In genomic region chr3:127735767-127736693, GRCh38 we compare ENCODE assay signal across 8 cellular contexts.
DNase-seq lines count a peak whose midpoint lies in the region; ATAC-seq and TF ChIP-seq lines count a peak whose summit lies in the region.

No MANE protein-coding gene starts in this region.

- H3K79me2 ChIP-seq in PC-3 (ENCODE audit: low read length) = peaks cover 16% of the 10 kb centered on the region

- no peak for TF ChIP-seq POLR2A in gastrocnemius medialis (IDR thresholded peaks at IDR 0.05)

- DNase-seq in NCI-H2171 treated with DMSO at 0.1 percent for 48 hours (lab: John Stamatoyannopoulos, UW) (peak; percentile 24), NCI-H2171 (lab: John Stamatoyannopoulos, UW) (no peak), PC-3 (peak; percentile 54), fibroblast of villous mesenchyme (ENCODE audit: low read depth) (peak; percentile 83), gastrocnemius medialis (peak in 1 of 2 donors; percentile 26), cerebellar nuclear complex (lab: John Stamatoyannopoulos, UW) (no peak)
- DNase-seq in stimulated activated naive CD4-positive, alpha-beta T cell treated with Interleukin-2 at 50 U/mL for 16 hours (lab: John Stamatoyannopoulos, UW) = no peak

- H3K27ac ChIP-seq in PC-3 (ENCODE audit: low read length) = peak overlapping the region; percentile 95
- H3K27ac ChIP-seq in gastrocnemius medialis = peak overlapping the region; percentile 66 to 86 (median 74)

- intact Hi-C loops in PC-3 (cut with micrococcal nuclease) = loop anchor here (1.0 kb wide), 2 partner anchors 22 to 38 kb away; no protein-coding TSS in a partner anchor
- intact Hi-C loops in gastrocnemius medialis (cut with DNase I; ENCODE audit: low total_unique reads) = no loop called here

- CTCF ChIA-PET in PC-3 (lab: Charles Lee) = interaction anchor here (0.6 kb wide), 1 partner anchor 25 kb away, joined by 4 read pairs; no protein-coding TSS in a partner anchor

- in situ Hi-C loops in gastrocnemius medialis (cut with MboI; ENCODE audit: low sequenced_read_pairs in 4 of 4) = no loop called here

- ATAC-seq in HG02884 (IDR thresholded peaks at IDR 0.05; ENCODE audit: unreplicated experiment) (peak; percentile 77), PC-3 (peak; percentile 10; the same call in 1 of the 2 replicates), gastrocnemius medialis (peak in 1 of 2 donors; percentile 31)

- H3K4me3 ChIP-seq in PC-3 (ENCODE audit: low read length) (no peak overlapping the region), fibroblast of villous mesenchyme (ENCODE audit: low read depth, low read length) (no peak overlapping the region), gastrocnemius medialis (no peak overlapping the region)

- H3K36me3 ChIP-seq in PC-3 (ENCODE audit: low read depth, low read length) (no peaks in the 10 kb centered on the region), gastrocnemius medialis (no peaks in the 10 kb centered on the region)

- no peaks in the 10 kb centered on the region for H3K9me2 ChIP-seq in PC-3 (replicated peaks; ENCODE audit: low read length)

- no peaks in the 10 kb centered on the region for H3F3A ChIP-seq in PC-3 (ENCODE audit: low read length, unreplicated experiment)

- H3K9ac ChIP-seq in PC-3 (ENCODE audit: low read length) = peak overlapping the region; percentile 64

- H3K4me1 ChIP-seq in PC-3 (ENCODE audit: insufficient read depth, low read length) (peaks cover 42% of the 10 kb centered on the region), gastrocnemius medialis (peaks cover 38 to 55% of the 10 kb centered on the region in 2 donors)

- H3K27me3 ChIP-seq in PC-3 (ENCODE audit: low read length) (no peaks in the 10 kb centered on the region), gastrocnemius medialis (no peaks in the 10 kb centered on the region)

- H2AFZ ChIP-seq in PC-3 (ENCODE audit: low read length) = no peak overlapping the region

- TF ChIP-seq CTCF in PC-3 (conservative IDR thresholded peaks at IDR 0.05; ENCODE audit: low read depth, low read length) = no peak
- no peak for TF ChIP-seq CTCF in fibroblast of villous mesenchyme (IDR thresholded peaks at IDR 0.05; ENCODE audit: insufficient read depth, low read depth, low read length)
- TF ChIP-seq CTCF in gastrocnemius medialis (IDR thresholded peaks at IDR 0.05 in 4 of 5, conservative IDR thresholded peaks at IDR 0.05 in 1 of 5) = no peak

- BruUV-seq in PC-3 (replicated peaks; lab: Mats Ljungman, UMichigan) = no TSS peak

- H4K20me1 ChIP-seq in PC-3 (ENCODE audit: low read length) = no peaks in the 10 kb centered on the region

- H3K9me3 ChIP-seq in PC-3 (ENCODE audit: low read length) (no peaks in the 10 kb centered on the region), gastrocnemius medialis (no peaks in the 10 kb centered on the region)

- POLR2A ChIA-PET in PC-3 (lab: Charles Lee; ENCODE audit: unreplicated experiment) = interaction anchor here (0.6 to 0.7 kb wide), 3 partner anchors 11 to 226 kb away, joined by 3 to 4 read pairs (median 4); no protein-coding TSS in a partner anchor

- H3K4me2 ChIP-seq in PC-3 (ENCODE audit: low read length) = peak overlapping the region; percentile 63

Comparison
In these comparisons a context has a peak if more than half of its experiments do, and no peak if none do; other contexts are left out.
1. DNase-seq: peak in NCI-H2171 treated with DMSO at 0.1 percent for 48 hours (single experiment), PC-3 (single experiment) and fibroblast of villous mesenchyme (single experiment); none in NCI-H2171 (single experiment), stimulated activated naive CD4-positive, alpha-beta T cell treated with Interleukin-2 at 50 U/mL for 16 hours (single experiment) and cerebellar nuclear complex (0 of 2).